In genomic region chr11:119933164-119933563, GRCh38 we compare ENCODE assay signal across 2 cellular contexts.
TF ChIP-seq lines count a peak whose summit lies in the region.

No MANE protein-coding gene starts in this region.

TF ChIP-seq in SK-N-SH, 30 proteins besides CTCF, POLR2A, EP300 and RAD21 (continued from another document):
- TF ChIP-seq IRF3 (IDR thresholded peaks at IDR 0.05; ENCODE audit: low read depth, low read length), result no peak
- no peak for TF ChIP-seq TAF1 (IDR thresholded peaks at IDR 0.05; ENCODE audit: borderline replicate concordance, low read depth, low read length)
- TF ChIP-seq GABPA (IDR thresholded peaks at IDR 0.05; ENCODE audit: low read depth), result no peak
- no peak for TF ChIP-seq ZBTB33 (IDR thresholded peaks at IDR 0.05; ENCODE audit: borderline replicate concordance, low read depth)

TF ChIP-seq in SK-N-SH treated with all-trans-retinoic acid at 6 μM for 48 hours, 23 proteins besides CTCF, POLR2A, EP300 and RAD21 (continued from another document):
- TF ChIP-seq PATZ1 (CRISPR knock-in tag; IDR thresholded peaks at IDR 0.05; ENCODE audit: borderline replicate concordance) (no peak), BACH2 (CRISPR knock-in tag; IDR thresholded peaks at IDR 0.05; ENCODE audit: borderline replicate concordance) (no peak), ZFP30 (CRISPR knock-in tag; IDR thresholded peaks at IDR 0.05) (no peak), ZNF565 (CRISPR knock-in tag; conservative IDR thresholded peaks at IDR 0.05; ENCODE audit: low read depth) (no peak), CREB5 (CRISPR knock-in tag; IDR thresholded peaks at IDR 0.05; ENCODE audit: low read depth) (no peak), TOX (CRISPR knock-in tag; IDR thresholded peaks at IDR 0.05; ENCODE audit: borderline replicate concordance) (no peak), ESRRG (CRISPR knock-in tag; IDR thresholded peaks at IDR 0.05) (no peak), GLIS3 (CRISPR knock-in tag; IDR thresholded peaks at IDR 0.05) (no peak), ISL1 (CRISPR knock-in tag; IDR thresholded peaks at IDR 0.05) (no peak)
TF ChIP-seq in SK-N-SH treated with all-trans-retinoic acid at 6 μM for 48 hours: peak in this region for 0.
